Comparison of ENCODE assay signal across 7 cellular contexts in genomic region chr10:104254493-104255243, GRCh38. TPM values are rescaled to one million over a fixed set of nuclear protein-coding genes. Genes with fewer than 3 reads are reported as not detected.
DNase-seq lines count a peak whose midpoint lies in the region; ATAC-seq and TF ChIP-seq lines count a peak whose summit lies in the region.

Gene GSTO1, plus strand, starts transcription at chr10:104254892. Its CDS starts 37 bp downstream, at chr10:104254929.

- H3K27me3 ChIP-seq in dorsolateral prefrontal cortex = no peaks in the 10 kb centered on the region

- DNase-seq in NCI-H2196 (lab: John Stamatoyannopoulos, UW; ENCODE audit: unreplicated experiment) (peak; percentile 3), dorsolateral prefrontal cortex (peak; percentile 57 to 84 (median 75)), left lobe of liver (ENCODE audit: low spot score) (peak; percentile 78)
- peak; percentile 60 for DNase-seq in activated CD4-positive, alpha-beta T cell treated with anti-CD3 and anti-CD28 coated beads, Interleukin-2, amount 10 ng/mL, durations not matched to agents 7 days and 5 days
- DNase-seq in stimulated activated CD4-positive, alpha-beta T cell treated with anti-CD3 and anti-CD28 coated beads, Interleukin-4, amount 100 ng/mL, for 4 hours = peak; percentile 47 to 50

- no peaks in the 10 kb centered on the region for H3K9me3 Mint-ChIP-seq in activated CD4-positive, alpha-beta T cell treated with anti-CD3 and anti-CD28 coated beads, Interleukin-2, amount 10 ng/mL, durations not matched to agents 7 days and 5 days

- peaks cover 12% of the 10 kb centered on the region for H3K27me3 Mint-ChIP-seq in activated CD4-positive, alpha-beta T cell treated with anti-CD3 and anti-CD28 coated beads, Interleukin-2, amount 10 ng/mL, durations not matched to agents 7 days and 5 days

- CTCF ChIA-PET in activated CD4-positive, alpha-beta T cell treated with anti-CD3 and anti-CD28 coated beads, Interleukin-2, amount 10 ng/mL, durations not matched to agents 7 days and 5 days (lab: Charles Lee) = interaction anchor here (0.5 to 3.3 kb wide), 14 partner anchors 8 to 367 kb away, joined by 3 to 21 read pairs (median 4); partner anchors contain the start of genes CFAP43 and CFAP58

- H3K4me1 Mint-ChIP-seq in activated CD4-positive, alpha-beta T cell treated with anti-CD3 and anti-CD28 coated beads, Interleukin-2, amount 10 ng/mL, durations not matched to agents 7 days and 5 days = peaks cover 47% of the 10 kb centered on the region

- intact Hi-C loops in dorsolateral prefrontal cortex (cut with DNase I) = no loop called here

- peak within 1 kb of the TSS; percentile 66 to 99 (median 93) for H3K4me3 ChIP-seq in dorsolateral prefrontal cortex

- ATAC-seq in GM18498 (IDR thresholded peaks at IDR 0.05; ENCODE audit: unreplicated experiment) (peak; percentile 84), HG02642 (IDR thresholded peaks at IDR 0.05; ENCODE audit: poor library complexity, unreplicated experiment) (peak; percentile 82), left lobe of liver (peak; percentile 68)

- POLR2A ChIA-PET in activated CD4-positive, alpha-beta T cell treated with anti-CD3 and anti-CD28 coated beads, Interleukin-2, amount 10 ng/mL, durations not matched to agents 7 days and 5 days (lab: Charles Lee) = no interaction called here

- peaks cover 26% of the 10 kb centered on the region for H3K36me3 Mint-ChIP-seq in activated CD4-positive, alpha-beta T cell treated with anti-CD3 and anti-CD28 coated beads, Interleukin-2, amount 10 ng/mL, durations not matched to agents 7 days and 5 days (ENCODE audit: low read depth)

- peak in 26 of 56 donors; percentile 10 to 49 (median 28) for TF ChIP-seq CTCF in dorsolateral prefrontal cortex (IDR thresholded peaks at IDR 0.05 in 54 of 56, conservative IDR thresholded peaks at IDR 0.05 in 2 of 56; ENCODE audit: low read depth in 1 of 56, partially characterized antibody in 56 of 56)

- H3K27ac ChIP-seq in dorsolateral prefrontal cortex = peak within 1 kb of the TSS; percentile 90 to 99 (median 98)

- H3K27ac Mint-ChIP-seq in activated CD4-positive, alpha-beta T cell treated with anti-CD3 and anti-CD28 coated beads, Interleukin-2, amount 10 ng/mL, durations not matched to agents 7 days and 5 days = peak within 1 kb of the TSS; percentile 96

- peak within 1 kb of the TSS; percentile 89 for H3K4me3 Mint-ChIP-seq in activated CD4-positive, alpha-beta T cell treated with anti-CD3 and anti-CD28 coated beads, Interleukin-2, amount 10 ng/mL, durations not matched to agents 7 days and 5 days

RNA-seq across cellular contexts. Expression of gene GSTO1, which starts in this region (rescaled TPM):
- total RNA-seq in activated CD4-positive, alpha-beta T cell treated with anti-CD3 and anti-CD28 coated beads, Interleukin-2, amount 10 ng/mL, durations not matched to agents 7 days and 5 days = 100 to 1,000 TPM; 129 to 139 TPM
- 100 to 1,000 TPM in 27 of 120 experiments, 10 to 100 TPM in 93; 45.5 to 124 (median 88.3) TPM for total RNA-seq in dorsolateral prefrontal cortex
- 194 TPM for total RNA-seq in left lobe of liver

Comparison
In these comparisons a context has a peak if more than half of its experiments do, and no peak if none do; other contexts are left out.
1. Peak in every context shown above with its lines: DNase-seq, ATAC-seq, H3K4me3 ChIP-seq and H3K27ac ChIP-seq.
2. DNase-seq: peak in every context shown above with its lines; median percentile 78 in left lobe of liver; 75 in dorsolateral prefrontal cortex; 60 in activated CD4-positive, alpha-beta T cell treated with anti-CD3 and anti-CD28 coated beads, Interleukin-2, amount 10 ng/mL, durations not matched to agents 7 days and 5 days; 48 in stimulated activated CD4-positive, alpha-beta T cell treated with anti-CD3 and anti-CD28 coated beads, Interleukin-4, amount 100 ng/mL, for 4 hours; 3 in NCI-H2196.